In the genomic region with DNA sequence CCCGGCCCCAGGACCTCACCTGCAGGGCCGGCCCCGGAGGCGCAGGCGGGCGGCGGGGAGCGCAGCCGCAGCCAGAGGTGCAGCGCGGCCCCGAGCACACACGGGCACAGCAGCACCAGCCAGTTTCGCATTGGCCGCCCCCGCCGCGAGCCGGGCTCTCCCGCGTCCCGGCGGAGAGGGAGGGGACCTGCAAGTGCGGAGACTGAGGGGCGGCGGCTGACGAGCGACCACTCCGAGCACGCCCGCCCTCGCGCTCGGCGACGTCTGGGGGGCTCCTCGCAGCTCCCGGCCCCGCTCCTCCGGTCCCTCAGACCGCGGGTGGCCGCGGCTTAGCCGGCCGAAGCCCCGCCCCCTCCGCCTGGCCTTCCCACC, we compare ENCODE assay signal across 8 cellular contexts. TPM values are rescaled to one million over a fixed set of nuclear protein-coding genes. Genes with fewer than 3 reads are reported as not detected.
DNase-seq lines count a peak whose midpoint lies in the region; ATAC-seq, FAIRE-seq and TF ChIP-seq lines count a peak whose summit lies in the region.

A gene (minus strand): TSS at position 331 of the 372 bp plus-strand sequence. CDS start 200 bp downstream, at position 131.

- H3K79me2 ChIP-seq in GM23248 (ENCODE audit: insufficient read depth) (peaks cover 55% of the 10 kb centered on the region), Loucy (ENCODE audit: insufficient read depth, low read length) (peaks cover 46% of the 10 kb centered on the region)

- peak; percentile 17 for ATAC-seq in GM18499 (IDR thresholded peaks at IDR 0.05; ENCODE audit: insufficient read depth, unreplicated experiment)

- no peaks in the 10 kb centered on the region for H3K27me3 Mint-ChIP-seq in dendritic cell treated with granulocyte-macrophage colony-stimulating factor and Interleukin-4, amounts not matched to agents 40 ng/mL and 50 ng/mL, for 4 days
- no peaks in the 10 kb centered on the region for H3K27me3 Mint-ChIP-seq in mesothelial cell of epicardium (ENCODE audit: low read depth)

- H3K4me3 ChIP-seq in GM23248, result peak within 1 kb of the TSS; percentile 88
- H3K4me3 ChIP-seq in Loucy (ENCODE audit: low read length, poor library complexity, severe bottlenecking), result peak within 1 kb of the TSS; percentile 100

- H3K9me3 ChIP-seq in GM23248 (ENCODE audit: low read depth), result no peaks in the 10 kb centered on the region
- H3K9me3 ChIP-seq in Loucy (ENCODE audit: insufficient read depth, low read depth, low read length), result no peaks in the 10 kb centered on the region

- H3K9me2 ChIP-seq in GM23248 (ENCODE audit: insufficient read depth) (no peaks in the 10 kb centered on the region), Loucy (replicated peaks; ENCODE audit: low read depth, low read length) (no peaks in the 10 kb centered on the region)

- peaks cover 16% of the 10 kb centered on the region for H3K36me3 Mint-ChIP-seq in dendritic cell treated with granulocyte-macrophage colony-stimulating factor and Interleukin-4, amounts not matched to agents 40 ng/mL and 50 ng/mL, for 4 days (ENCODE audit: low read depth)
- H3K36me3 Mint-ChIP-seq in mesothelial cell of epicardium, result no peaks in the 10 kb centered on the region

- H3K27me3 ChIP-seq in GM23248 (replicated peaks; ENCODE audit: insufficient read depth) (no peaks in the 10 kb centered on the region), Loucy (ENCODE audit: insufficient read depth, low read length, poor library complexity, severe bottlenecking) (no peaks in the 10 kb centered on the region)

- H3K36me3 ChIP-seq in GM23248 (ENCODE audit: low read depth) (no peaks in the 10 kb centered on the region), Loucy (ENCODE audit: insufficient read depth, low read length) (no peaks in the 10 kb centered on the region)

- no peaks in the 10 kb centered on the region for H3K9me3 Mint-ChIP-seq in dendritic cell treated with granulocyte-macrophage colony-stimulating factor and Interleukin-4, amounts not matched to agents 40 ng/mL and 50 ng/mL, for 4 days
- H3K9me3 Mint-ChIP-seq in mesothelial cell of epicardium, result no peaks in the 10 kb centered on the region

- H2AFZ ChIP-seq in GM23248 (peak within 1 kb of the TSS; percentile 92), Loucy (ENCODE audit: low read length) (peak within 1 kb of the TSS; percentile 100)

- DNase-seq in GM23248 (no peak), mesothelial cell of epicardium (ENCODE audit: low spot score in 2 of 2, unreplicated experiment in 2 of 2) (no peak), urothelium cell line (ENCODE audit: low spot score) (peak; percentile 74), NCI-H69 (lab: John Stamatoyannopoulos, UW) (no peak), midbrain (lab: John Stamatoyannopoulos, UW) (no peak)

- intact Hi-C loops in dendritic cell treated with granulocyte-macrophage colony-stimulating factor and Interleukin-4, amounts not matched to agents 40 ng/mL and 50 ng/mL, for 4 days (cut with micrococcal nuclease), result loop anchor here (2.0 kb wide), 1 partner anchor 175 kb away; a partner anchor contains a TSS

- H3K9ac ChIP-seq in GM23248 (peak within 1 kb of the TSS; percentile 93), Loucy (ENCODE audit: low read depth, low read length, poor library complexity, severe bottlenecking) (peak within 1 kb of the TSS; percentile 83)

- H3K4me3 Mint-ChIP-seq in dendritic cell treated with granulocyte-macrophage colony-stimulating factor and Interleukin-4, amounts not matched to agents 40 ng/mL and 50 ng/mL, for 4 days, result peak within 1 kb of the TSS; percentile 95
- H3K4me3 Mint-ChIP-seq in mesothelial cell of epicardium, result peak within 1 kb of the TSS; percentile 89

- H3K4me2 ChIP-seq in GM23248 (ENCODE audit: unreplicated experiment), result peak within 1 kb of the TSS; percentile 95
- peak within 1 kb of the TSS; percentile 88 for H3K4me2 ChIP-seq in Loucy (ENCODE audit: low read depth, low read length, poor library complexity, severe bottlenecking)

- in situ Hi-C loops in GM23248 (cut with MboI), result loop anchor here (25.0 kb wide), 1 partner anchor 458 kb away; no protein-coding TSS in a partner anchor

- H3K27ac Mint-ChIP-seq in dendritic cell treated with granulocyte-macrophage colony-stimulating factor and Interleukin-4, amounts not matched to agents 40 ng/mL and 50 ng/mL, for 4 days, result peak within 1 kb of the TSS; percentile 99
- peak within 1 kb of the TSS; percentile 99 for H3K27ac Mint-ChIP-seq in mesothelial cell of epicardium

- TF ChIP-seq CTCF in Loucy (conservative IDR thresholded peaks at IDR 0.05; ENCODE audit: low read length) (no peak), mesothelial cell of epicardium (IDR thresholded peaks at IDR 0.05; ENCODE audit: unreplicated experiment) (no peak)

- FAIRE-seq in urothelium cell line (lab: Jason Lieb, UNC), result no peak

- H3K4me1 ChIP-seq in GM23248 (ENCODE audit: insufficient read depth) (peaks cover 20% of the 10 kb centered on the region), Loucy (ENCODE audit: insufficient read depth, low read length, poor library complexity, severe bottlenecking) (peaks cover 33% of the 10 kb centered on the region)

- H3K27ac ChIP-seq in GM23248, result peak within 1 kb of the TSS; percentile 98

- peaks cover 15% of the 10 kb centered on the region for H3K4me1 Mint-ChIP-seq in dendritic cell treated with granulocyte-macrophage colony-stimulating factor and Interleukin-4, amounts not matched to agents 40 ng/mL and 50 ng/mL, for 4 days (ENCODE audit: low read depth)
- peaks cover 10% of the 10 kb centered on the region for H3K4me1 Mint-ChIP-seq in mesothelial cell of epicardium

- H3F3A ChIP-seq in GM23248 (ENCODE audit: insufficient read depth), result peaks cover 23% of the 10 kb centered on the region
- H3F3A ChIP-seq in Loucy (ENCODE audit: low read depth), result 0 out of 2 replicates have a peak, but pooled peaks cover 3% of the 10 kb centered on the region

- H4K20me1 ChIP-seq in GM23248 (ENCODE audit: insufficient read depth), result no peaks in the 10 kb centered on the region
- peaks cover 12% of the 10 kb centered on the region for H4K20me1 ChIP-seq in Loucy (ENCODE audit: insufficient read depth, low read length, poor library complexity, severe bottlenecking)

- 1% methylated on average over 15 to 47 of the region's 48 CpGs for WGBS in GM23248 (ENCODE audit: low coverage in 1 of 2, low lambda C conversion rate in 2 of 2, missing lambda C conversion rate in 2 of 2), 2 experiments

RNA-seq across cellular contexts. Expression of the gene that starts here (rescaled TPM):
- 28.1 and 28.3 TPM in 2 replicates for total RNA-seq in GM23248 (2014; rRNA removed; shearing (Covaris generic))
- 13.1 and 13.3 TPM in 2 replicates for polyA plus RNA-seq in GM23248 (2016; fragmentation: Nextera tagmentation; extraction: Ambion mirVana)
- total RNA-seq in mesothelial cell of epicardium, result 27.6 to 30.6 TPM (median 28.7 TPM) in 3 replicates
